ENCODE assay signal across 8 cellular contexts in genomic region chr17:12342609-12343248, GRCh38.
A peak's percentile ranks its signal among the peaks of the same experiment; 100 is the strongest.
DNase-seq lines count a peak whose midpoint lies in the region; TF ChIP-seq lines count a peak whose summit lies in the region.

No MANE protein-coding gene starts in this region.

- no peak overlapping the region for H3K4me2 ChIP-seq in OCI-LY7 (ENCODE audit: low read length)

- TF ChIP-seq CTCF in A673 (conservative IDR thresholded peaks at IDR 0.05; ENCODE audit: low read depth, low read length) (peak; percentile 69), GM10266 (IDR thresholded peaks at IDR 0.05; ENCODE audit: control insufficient read depth, insufficient read depth, low read depth, missing control alignments) (peak; percentile 36), OCI-LY7 (conservative IDR thresholded peaks at IDR 0.05; ENCODE audit: low read length) (peak; percentile 77), lower leg skin (IDR thresholded peaks at IDR 0.05) (no peak)

- H3K4me3 ChIP-seq in A673 (ENCODE audit: low read depth, low read length, poor library complexity, severe bottlenecking) (no peak overlapping the region), OCI-LY7 (ENCODE audit: low read depth, low read length, poor library complexity, severe bottlenecking) (no peak overlapping the region), iPS DF 6.9 (ENCODE audit: low read length) (no peak overlapping the region), lower leg skin (ENCODE audit: low read depth, poor library complexity, severe bottlenecking) (no peak overlapping the region)

- no peaks in the 10 kb centered on the region for H4K20me1 ChIP-seq in OCI-LY7 (ENCODE audit: insufficient read depth, low read length)

- DNase-seq in A673 (ENCODE audit: low spot score) (peak; percentile 54), GM10266 (ENCODE audit: extremely low spot score) (peak; percentile 54), OCI-LY7 (ENCODE audit: low spot score) (peak; percentile 31), iPS DF 6.9 (ENCODE audit: low read depth, low spot score) (peak; percentile 41), GOT3 (lab: John Stamatoyannopoulos, UW) (no peak), lower leg skin (ENCODE audit: low spot score in 2 of 2) (no peak)
- no peak for DNase-seq in activated CD8-positive, alpha-beta memory T cell treated with anti-CD3 and anti-CD28 coated beads, Interleukin-2, amount 50 U/mL, for 4 hours
- no peak for DNase-seq in activated effector memory CD4-positive, alpha-beta T cell treated with anti-CD3 and anti-CD28 coated beads, Interleukin-2, amount 50 U/mL, for 16 hours

- TF ChIP-seq POLR2A in lower leg skin (IDR thresholded peaks at IDR 0.05), result no peak

- H3K4me1 ChIP-seq in A673 (ENCODE audit: insufficient read depth, low read length, poor library complexity, severe bottlenecking), result no peaks in the 10 kb centered on the region
- H3K4me1 ChIP-seq in OCI-LY7 (ENCODE audit: insufficient read depth, low read length, poor library complexity, severe bottlenecking), result no peaks in the 10 kb centered on the region
- no peaks in the 10 kb centered on the region for H3K4me1 ChIP-seq in iPS DF 6.9 (ENCODE audit: control insufficient read depth, insufficient read depth, low read length)

- BruUV-seq in A673 (replicated peaks; lab: Mats Ljungman, UMichigan) (no TSS peak), OCI-LY7 (replicated peaks; lab: Mats Ljungman, UMichigan) (no TSS peak)

- no peaks in the 10 kb centered on the region for H3K9me2 ChIP-seq in OCI-LY7 (ENCODE audit: insufficient read depth, low read length)

- H3K9me3 ChIP-seq in A673 (ENCODE audit: low read depth, low read length, poor library complexity, severe bottlenecking), result no peaks in the 10 kb centered on the region
- no peaks in the 10 kb centered on the region for H3K9me3 ChIP-seq in OCI-LY7 (ENCODE audit: low read length)
- H3K9me3 ChIP-seq in iPS DF 6.9 (ENCODE audit: control insufficient read depth, insufficient read depth, low read length), result no peaks in the 10 kb centered on the region

- no peak overlapping the region for H2AFZ ChIP-seq in OCI-LY7 (ENCODE audit: low read length)

- H3K27ac ChIP-seq in A673 (ENCODE audit: low read depth, low read length, poor library complexity, severe bottlenecking) (no peak overlapping the region), OCI-LY7 (ENCODE audit: low read depth, low read length, poor library complexity, severe bottlenecking) (no peak overlapping the region), iPS DF 6.9 (ENCODE audit: low read length) (no peak overlapping the region)

- H3K36me3 ChIP-seq in A673 (ENCODE audit: insufficient read depth, low read length, poor library complexity, severe bottlenecking) (no peaks in the 10 kb centered on the region), OCI-LY7 (ENCODE audit: insufficient read depth, low read length) (no peaks in the 10 kb centered on the region), iPS DF 6.9 (ENCODE audit: control insufficient read depth, insufficient read depth, low read length) (no peaks in the 10 kb centered on the region)

- WGBS in iPS DF 6.9 (ENCODE audit: insufficient coverage, insufficient read length), result no CpG with 5 or more reads among the region's 7 CpGs
- WGBS in lower leg skin, 2 donors, result 35 to 45% methylated on average over 7 of the region's 7 CpGs

- H3K27me3 ChIP-seq in A673 (replicated peaks; ENCODE audit: insufficient read depth, low read depth, low read length, poor library complexity) (no peaks in the 10 kb centered on the region), iPS DF 6.9 (ENCODE audit: control insufficient read depth, insufficient read depth, low read length) (no peaks in the 10 kb centered on the region)

- intact Hi-C loops in A673 (cut with micrococcal nuclease; ENCODE audit: unreplicated experiment) (loop anchor here (5.0 to 10.0 kb wide), 2 partner anchors 332 to 660 kb away; no protein-coding TSS in a partner anchor), OCI-LY7 (cut with micrococcal nuclease; ENCODE audit: unreplicated experiment) (no loop called here), lower leg skin (cut with DNase I; ENCODE audit: low total_unique reads) (no loop called here)

- POLR2A ChIA-PET in A673 (lab: Charles Lee; ENCODE audit: low non-redundant PET) (no interaction called here), OCI-LY7 (lab: Charles Lee) (no interaction called here)

- no peaks in the 10 kb centered on the region for H3K79me2 ChIP-seq in OCI-LY7 (ENCODE audit: insufficient read depth, low read depth, low read length)

- CTCF ChIA-PET in A673 (lab: Charles Lee) (interaction anchor here (0.5 to 1.2 kb wide), 5 partner anchors 87 to 399 kb away, joined by 3 to 5 read pairs (median 5); no protein-coding TSS in a partner anchor), OCI-LY7 (lab: Charles Lee; ENCODE audit: unreplicated experiment) (no interaction called here)

Comparison
In these comparisons a context has a peak if more than half of its experiments do, and no peak if none do; other contexts are left out.
1. DNase-seq: peak in A673 (single experiment), GM10266 (single experiment), OCI-LY7 (single experiment) and iPS DF 6.9 (single experiment); none in activated CD8-positive, alpha-beta memory T cell treated with anti-CD3 and anti-CD28 coated beads, Interleukin-2, amount 50 U/mL, for 4 hours (single experiment), activated effector memory CD4-positive, alpha-beta T cell treated with anti-CD3 and anti-CD28 coated beads, Interleukin-2, amount 50 U/mL, for 16 hours (single experiment), GOT3 (single experiment) and lower leg skin (0 of 2).
2. CTCF ChIP-seq: peak in A673 (single experiment), GM10266 (single experiment) and OCI-LY7 (single experiment); none in lower leg skin (0 of 3).